In genomic region chrY:15554991-15555390, GRCh38 we compare ENCODE assay signal across 19 cellular contexts.
DNase-seq lines count a peak whose midpoint lies in the region; ATAC-seq and TF ChIP-seq lines count a peak whose summit lies in the region.
"Had no signal": no experiment of that assay in that cellular context is flagged by ENCODE, and none has a peak within 500 bp of the region (broad histone marks: within the 10 kb centered on the region; RNA-seq: fewer than 3 reads in every experiment).

No MANE protein-coding gene starts in this region.

- H3K4me1 ChIP-seq in foreskin keratinocyte, result no peaks in the 10 kb centered on the region
- H3K4me1 ChIP-seq: BE2C, BLaER1 had no signal

- ATAC-seq in foreskin keratinocyte (peak; percentile 44), GM21576 (IDR thresholded peaks at IDR 0.05; ENCODE audit: unreplicated experiment) (no peak), HG03571 (IDR thresholded peaks at IDR 0.05; ENCODE audit: unreplicated experiment) (no peak)

- no peak for TF ChIP-seq CTCF in VCaP (conservative IDR thresholded peaks at IDR 0.05)
- no peak for TF ChIP-seq CTCF in epithelial cell of esophagus (IDR thresholded peaks at IDR 0.05; ENCODE audit: insufficient read depth, low read depth, low read length, missing control alignments)
- no peak for TF ChIP-seq CTCF in foreskin keratinocyte (conservative IDR thresholded peaks at IDR 0.05)

- H3K27me3 ChIP-seq in foreskin keratinocyte, result no peaks in the 10 kb centered on the region
- H3K27me3 ChIP-seq: BE2C, BLaER1 had no signal

- no peak overlapping the region for H3K4me3 ChIP-seq in epithelial cell of esophagus (ENCODE audit: low read length)
- H3K4me3 ChIP-seq: BLaER1 had no signal

- H3K27ac ChIP-seq in VCaP (peak overlapping the region; percentile 37), foreskin keratinocyte (no peak overlapping the region)
- H3K27ac ChIP-seq: BLaER1 had no signal

- DNase-seq in epithelial cell of esophagus (ENCODE audit: low read depth) (peak; percentile 76), foreskin keratinocyte (peak; percentile 44 to 60), NCI-H1436 treated with DMSO at 0.1 percent for 48 hours (lab: John Stamatoyannopoulos, UW) (no peak)
- DNase-seq in central memory CD4-positive, alpha-beta T cell, result no peak
- DNase-seq: 8988T; ACHN; BE2C; C1 segment of cervical spinal cord; CD4-positive, alpha-beta memory T cell; CD4-positive, CD25-positive, alpha-beta regulatory T cell; CD8-positive, alpha-beta memory T cell; COR-L47; DMS 273 treated with DMSO at 0.1 percent for 48 hours; DMS79 treated with DMSO at 0.1 percent for 48 hours; GF-D8 had no signal

Comparison
In these comparisons a context has a peak if more than half of its experiments do, and no peak if none do; other contexts are left out.
1. DNase-seq: peak in epithelial cell of esophagus (single experiment) and foreskin keratinocyte (2 of 2); none in NCI-H1436 treated with DMSO at 0.1 percent for 48 hours (single experiment) and central memory CD4-positive, alpha-beta T cell (single experiment).